In the genomic region with DNA sequence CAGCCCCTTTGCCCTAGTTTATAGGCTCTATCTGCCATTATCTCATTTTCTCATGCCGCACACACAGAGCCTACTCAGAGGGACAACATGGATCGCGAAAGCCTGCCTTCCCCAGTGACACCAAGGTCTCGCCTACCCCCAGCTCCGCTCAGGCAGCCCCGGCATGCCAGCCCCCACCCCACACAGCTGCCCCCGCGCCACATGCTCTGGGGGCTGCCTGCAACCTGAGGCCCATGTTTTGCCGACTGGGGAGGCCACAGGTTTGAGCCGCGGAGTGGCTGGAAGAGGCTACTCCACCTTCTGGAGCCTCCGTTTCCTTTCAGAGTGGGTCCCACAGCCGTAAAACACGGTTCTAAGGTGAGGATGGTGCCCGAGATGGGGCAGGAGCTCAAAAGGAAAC, we compare ENCODE assay signal across 19 cellular contexts.
DNase-seq lines count a peak whose midpoint lies in the region; ATAC-seq and TF ChIP-seq lines count a peak whose summit lies in the region.
"Had no signal": no experiment of that assay in that cellular context is flagged by ENCODE, and none has a peak within 500 bp of the region (broad histone marks: within the 10 kb centered on the region; RNA-seq: fewer than 3 reads in every experiment).

No MANE protein-coding gene starts in this region.

- no peak overlapping the region for H3K9ac ChIP-seq in neural progenitor cell
- H3K9ac ChIP-seq: GM23248 had no signal

- H3K4me3 Mint-ChIP-seq in neural progenitor cell = no peak overlapping the region

- H3F3A ChIP-seq in neural progenitor cell (ENCODE audit: low read depth) = peaks cover 22% of the 10 kb centered on the region

- peaks cover 30% of the 10 kb centered on the region for H3K4me1 ChIP-seq in cardiac muscle cell (ENCODE audit: low read depth)
- H3K4me1 ChIP-seq in neural progenitor cell = peaks cover 33% of the 10 kb centered on the region

- H3K4me2 ChIP-seq in neural progenitor cell = no peak overlapping the region
- H3K4me2 ChIP-seq: PC-9 had no signal

- intact Hi-C loops in Right ventricle myocardium inferior (cut with DNase I) = no loop called here

- H3K27ac Mint-ChIP-seq in neural progenitor cell = no peak overlapping the region

- H3K9me3 Mint-ChIP-seq in neural progenitor cell = no peaks in the 10 kb centered on the region
- H3K9me3 Mint-ChIP-seq: CD8-positive, alpha-beta memory T cell had no signal

- H3K4me3 ChIP-seq in cardiac muscle cell = no peak overlapping the region
- H3K4me3 ChIP-seq in neural progenitor cell = no peak overlapping the region
- H3K4me3 ChIP-seq: GM23248, PC-9 had no signal

- peaks cover 35% of the 10 kb centered on the region for H3K4me1 Mint-ChIP-seq in neural progenitor cell

- H3K36me3 ChIP-seq in cardiac muscle cell (no peaks in the 10 kb centered on the region), neural progenitor cell (no peaks in the 10 kb centered on the region)

- no peak for ATAC-seq in Right ventricle myocardium inferior

- peaks cover 4% of the 10 kb centered on the region for H3K36me3 Mint-ChIP-seq in neural progenitor cell

- TF ChIP-seq CTCF in cardiac muscle cell (IDR thresholded peaks at IDR 0.05; ENCODE audit: low read depth, low read length) = no peak
- TF ChIP-seq CTCF in neural progenitor cell (IDR thresholded peaks at IDR 0.05) = no peak

- peaks cover 2% of the 10 kb centered on the region for H3K27me3 Mint-ChIP-seq in neural progenitor cell (ENCODE audit: insufficient read depth, low read depth)

- H3K27ac ChIP-seq in cardiac muscle cell (peak overlapping the region; percentile 36), neural progenitor cell (peak overlapping the region; percentile 22)
- H3K27ac ChIP-seq: 22Rv1, GM23248, PC-9 had no signal

- H2AFZ ChIP-seq in neural progenitor cell (replicated peaks) = no peak overlapping the region
- H2AFZ ChIP-seq: GM23248, PC-9 had no signal

- H3K79me2 ChIP-seq in neural progenitor cell (ENCODE audit: low read depth) = peaks cover 11% of the 10 kb centered on the region

- H3K9me3 ChIP-seq in cardiac muscle cell (ENCODE audit: low read depth) (no peaks in the 10 kb centered on the region), neural progenitor cell (ENCODE audit: low read depth) (no peaks in the 10 kb centered on the region)
- H3K9me3 ChIP-seq: BE2C had no signal

- peaks cover 41% of the 10 kb centered on the region for H4K20me1 ChIP-seq in neural progenitor cell (ENCODE audit: low read depth)

- no peaks in the 10 kb centered on the region for H3K27me3 ChIP-seq in cardiac muscle cell
- no peaks in the 10 kb centered on the region for H3K27me3 ChIP-seq in neural progenitor cell
- H3K27me3 ChIP-seq: BE2C had no signal

- DNase-seq in cardiac muscle cell (ENCODE audit: low read depth in 1 of 2, low spot score in 1 of 2) (no peak), Right ventricle myocardium inferior (ENCODE audit: missing footprints) (no peak), left kidney (ENCODE audit: low read depth, low spot score) (peak; percentile 43), neural progenitor cell (ENCODE audit: low spot score) (no peak), NCI-H446 (lab: John Stamatoyannopoulos, UW) (no peak), NCI-H128 (lab: John Stamatoyannopoulos, UW; ENCODE audit: unreplicated experiment) (no peak), putamen (ENCODE audit: low spot score) (no peak), iPS-NIHi7 (ENCODE audit: extremely low spot score) (no peak)
- DNase-seq: BE2C; CD8-positive, alpha-beta memory T cell; DMS79 treated with DMSO at 0.1 percent for 48 hours; GM23248; KG1; NCI-H146; NCI-H2081; NCI-H510A; NCI-H82; PC-9 had no signal
